9 cellular contexts compared by ENCODE assay signal in genomic region chr12:124565656-124566180, GRCh38. TPM values are rescaled to one million over a fixed set of nuclear protein-coding genes. Genes with fewer than 3 reads are reported as not detected.
A peak's percentile ranks its signal among the peaks of the same experiment; 100 is the strongest.
DNase-seq lines count a peak whose midpoint lies in the region; ATAC-seq and TF ChIP-seq lines count a peak whose summit lies in the region.
"Had no signal": no experiment of that assay in that cellular context is flagged by ENCODE, and none has a peak within 500 bp of the region (broad histone marks: within the 10 kb centered on the region; RNA-seq: fewer than 3 reads in every experiment).

No MANE protein-coding gene starts in this region.

- no peak for TF ChIP-seq CTCF in heart left ventricle (IDR thresholded peaks at IDR 0.05)
- no peak for TF ChIP-seq CTCF in MCF 10A (IDR thresholded peaks at IDR 0.05; ENCODE audit: unreplicated experiment)
- TF ChIP-seq CTCF in uterus (IDR thresholded peaks at IDR 0.05): no peak

- H3K4me1 ChIP-seq in heart left ventricle: peaks cover 0 to 74% (median 56%) of the 10 kb centered on the region in 12 donors
- peaks cover 9% of the 10 kb centered on the region for H3K4me1 ChIP-seq in mesodermal cell (ENCODE audit: control insufficient read depth, insufficient read depth, low read length, poor library complexity, severe bottlenecking)
- H3K4me1 ChIP-seq in uterus: peaks cover 0 to 20% of the 10 kb centered on the region in 2 donors

- no peaks in the 10 kb centered on the region for H3K36me3 Mint-ChIP-seq in MCF 10A (ENCODE audit: insufficient read depth, unreplicated experiment)

- intact Hi-C loops in heart left ventricle (cut with DNase I): loop anchor here (1.0 to 10.0 kb wide), 18 partner anchors 47 to 531 kb away; no protein-coding TSS in a partner anchor
- intact Hi-C loops in cardiac septum (cut with DNase I): loop anchor here (2.0 to 5.0 kb wide), 7 partner anchors 47 to 198 kb away; no protein-coding TSS in a partner anchor
- intact Hi-C loops in MCF 10A (cut with micrococcal nuclease): loop anchor here (1.0 to 5.0 kb wide), 3 partner anchors 46 to 182 kb away; no protein-coding TSS in a partner anchor
- intact Hi-C loops in uterus (cut with DNase I; ENCODE audit: low total_unique reads): loop anchor here (10.0 kb wide), 1 partner anchor 199 kb away; no protein-coding TSS in a partner anchor
- intact Hi-C loops in posterior vena cava (cut with DNase I): loop anchor here (5.0 to 10.0 kb wide), 3 partner anchors 48 to 189 kb away; no protein-coding TSS in a partner anchor

- peaks cover 0 to 2% (median 0%) of the 10 kb centered on the region in 9 donors for H3K36me3 ChIP-seq in heart left ventricle
- peaks cover 9% of the 10 kb centered on the region for H3K36me3 ChIP-seq in mesodermal cell (ENCODE audit: control insufficient read depth, insufficient read depth, low read length)
- H3K36me3 ChIP-seq in uterus: no peaks in the 10 kb centered on the region

- DNase-seq in heart left ventricle (no peak), cardiac septum (ENCODE audit: low spot score) (no peak), MCF 10A (ENCODE audit: unreplicated experiment) (no peak), uterus (peak in 1 of 2 donors; percentile 33), posterior vena cava (ENCODE audit: low spot score) (no peak), H4 (ENCODE audit: low spot score) (no peak), ureter (ENCODE audit: low spot score) (no peak)
- DNase-seq: NCI-H1092 had no signal

- no peaks in the 10 kb centered on the region for H3K27me3 ChIP-seq in heart left ventricle
- no peaks in the 10 kb centered on the region for H3K27me3 ChIP-seq in uterus

- no peaks in the 10 kb centered on the region for H3K27me3 Mint-ChIP-seq in MCF 10A (ENCODE audit: insufficient read depth, unreplicated experiment)

- H3K27ac ChIP-seq in heart left ventricle: peak overlapping the region; percentile 80 to 99 (median 98)
- H3K27ac ChIP-seq in mesodermal cell (ENCODE audit: low read depth, low read length, severe bottlenecking): peak overlapping the region; percentile 83
- H3K27ac ChIP-seq in uterus: peak overlapping the region; percentile 96 to 98

- TSS peak; percentile 23 for BruUV-seq in MCF 10A (replicated peaks; lab: Mats Ljungman, UMichigan)

- TF ChIP-seq POLR2A in heart left ventricle (IDR thresholded peaks at IDR 0.05): no peak
- no peak for TF ChIP-seq POLR2A in uterus (IDR thresholded peaks at IDR 0.05)

- H3K9me3 ChIP-seq in heart left ventricle (no peaks in the 10 kb centered on the region), mesodermal cell (ENCODE audit: control insufficient read depth, low read length) (no peaks in the 10 kb centered on the region), uterus (no peaks in the 10 kb centered on the region)

- H3K9me3 Mint-ChIP-seq in MCF 10A (ENCODE audit: unreplicated experiment): no peaks in the 10 kb centered on the region

- H3K27ac Mint-ChIP-seq in MCF 10A (ENCODE audit: low read depth, unreplicated experiment): peak overlapping the region; percentile 61

- CTCF ChIA-PET in MCF 10A (lab: Yijun Ruan, JAX): interaction anchor here (0.6 to 2.0 kb wide), 3 partner anchors 50 to 1033 kb away, joined by 3 to 16 read pairs (median 3); no protein-coding TSS in a partner anchor

- H3K4me3 Mint-ChIP-seq in MCF 10A (ENCODE audit: unreplicated experiment): peak overlapping the region; percentile 87

- POLR2A ChIA-PET in MCF 10A (lab: Yijun Ruan, JAX): interaction anchor here (0.7 to 5.8 kb wide), 9 partner anchors 14 to 533 kb away, joined by 3 to 44 read pairs (median 4); no protein-coding TSS in a partner anchor

- WGBS in heart left ventricle, 4 donors: 3 to 8% (median 6%) methylated on average over 13 to 14 of the region's 14 CpGs
- WGBS in mesodermal cell (ENCODE audit: insufficient coverage in 2 of 2), 2 experiments: 12 to 58% methylated on average over 2 to 8 of the region's 14 CpGs

- H3K4me3 ChIP-seq in heart left ventricle: peak overlapping the region; percentile 36 to 99 (median 92)
- peak overlapping the region; percentile 95 for H3K4me3 ChIP-seq in mesodermal cell (ENCODE audit: extremely low read depth, insufficient read depth, low read length, poor library complexity, severe bottlenecking)
- H3K4me3 ChIP-seq in uterus: peak overlapping the region; percentile 91 to 99

- no peak for ATAC-seq in heart left ventricle

- peaks cover 11% of the 10 kb centered on the region for H3K4me1 Mint-ChIP-seq in MCF 10A (ENCODE audit: insufficient read depth, unreplicated experiment)

RNA-seq across cellular contexts. Expression of gene NCOR2, which starts 1.7 kb away (rescaled TPM):
- total RNA-seq in heart left ventricle (100 to 1,000 TPM in 8 of 9 donors, 10 to 100 TPM in 1; 66.9 to 184 (median 132) TPM), cardiac septum (159 TPM), MCF 10A (2022) (145 and 177 TPM in 2 replicates), uterus (100 to 1,000 TPM in 2 of 4 donors, 10 to 100 TPM in 2; 65.1 to 436 (median 102) TPM), posterior vena cava (100 to 1,000 TPM; 210 to 279 TPM), ureter (200 TPM)
- 10 to 100 TPM; 62.1 to 67.0 TPM for polyA plus RNA-seq in heart left ventricle
- 156 TPM for polyA plus RNA-seq in mesodermal cell (2013, experiment 1 of 2)
- polyA plus RNA-seq in mesodermal cell (2013, experiment 2 of 2): 115 TPM
- 17.9 and 21.5 TPM in 2 replicates for total RNA-seq in H4 (2014; rRNA removed; shearing (Covaris generic))
